ENCODE assay signal across 9 cellular contexts in genomic region chr15:99090011-99090699, GRCh38. TPM values are rescaled to one million over a fixed set of nuclear protein-coding genes. Genes with fewer than 3 reads are reported as not detected.
DNase-seq lines count a peak whose midpoint lies in the region; ATAC-seq and TF ChIP-seq lines count a peak whose summit lies in the region.
"Had no signal": no experiment of that assay in that cellular context is flagged by ENCODE, and none has a peak within 500 bp of the region (broad histone marks: within the 10 kb centered on the region; RNA-seq: fewer than 3 reads in every experiment).

No MANE protein-coding gene starts in this region.

- no peaks in the 10 kb centered on the region for H3K9me3 ChIP-seq in MG63
- no peaks in the 10 kb centered on the region for H3K9me3 ChIP-seq in effector memory CD4-positive, alpha-beta T cell (ENCODE audit: control insufficient read depth, low read length)

- peak; percentile 99 for ATAC-seq in GM18861 (IDR thresholded peaks at IDR 0.05; ENCODE audit: unreplicated experiment)
- ATAC-seq in GM21447 (IDR thresholded peaks at IDR 0.05; ENCODE audit: unreplicated experiment), result peak; percentile 100
- peak; percentile 100 for ATAC-seq in HG03439 (IDR thresholded peaks at IDR 0.05; ENCODE audit: unreplicated experiment)
- ATAC-seq: HCT116 had no signal

- H3K27me3 Mint-ChIP-seq in progenitor cell of endocrine pancreas, result peaks cover 11% of the 10 kb centered on the region

- no peak for TF ChIP-seq CTCF in progenitor cell of endocrine pancreas (IDR thresholded peaks at IDR 0.05; ENCODE audit: unreplicated experiment)

- H3K27me3 ChIP-seq in MG63, result no peaks in the 10 kb centered on the region
- no peaks in the 10 kb centered on the region for H3K27me3 ChIP-seq in effector memory CD4-positive, alpha-beta T cell (replicated peaks; ENCODE audit: control insufficient read depth, insufficient read depth, low read length, poor library complexity, severe bottlenecking)

- H3K36me3 Mint-ChIP-seq in progenitor cell of endocrine pancreas (ENCODE audit: insufficient read depth), result no peaks in the 10 kb centered on the region

- no peak overlapping the region for H3K4me3 ChIP-seq in MG63
- H3K4me3 ChIP-seq in effector memory CD4-positive, alpha-beta T cell (ENCODE audit: insufficient read depth, low read depth, low read length, poor library complexity, severe bottlenecking), result no peak overlapping the region

- H3K4me1 ChIP-seq in effector memory CD4-positive, alpha-beta T cell (ENCODE audit: control insufficient read depth, insufficient read depth, low read length, poor library complexity, severe bottlenecking), result no peaks in the 10 kb centered on the region

- DNase-seq in germinal center (ENCODE audit: low spot score), result peak; percentile 63
- no peak for DNase-seq in MG63
- DNase-seq in progenitor cell of endocrine pancreas (ENCODE audit: low spot score, unreplicated experiment), result no peak
- no peak for DNase-seq in HK-2 (ENCODE audit: unreplicated experiment)
- DNase-seq in effector memory CD4-positive, alpha-beta T cell, result no peak

- H3K27ac Mint-ChIP-seq in progenitor cell of endocrine pancreas, result no peak overlapping the region

- no peaks in the 10 kb centered on the region for H3K4me1 Mint-ChIP-seq in progenitor cell of endocrine pancreas (ENCODE audit: low read depth)

- no peak overlapping the region for H3K4me3 Mint-ChIP-seq in progenitor cell of endocrine pancreas (ENCODE audit: low read depth)

- H3K27ac ChIP-seq in effector memory CD4-positive, alpha-beta T cell (ENCODE audit: insufficient read depth, low read length, poor library complexity, severe bottlenecking), result no peak overlapping the region

- H3K36me3 ChIP-seq in MG63, result no peaks in the 10 kb centered on the region
- H3K36me3 ChIP-seq in effector memory CD4-positive, alpha-beta T cell (ENCODE audit: control insufficient read depth, insufficient read depth, low read length), result no peaks in the 10 kb centered on the region

- no peaks in the 10 kb centered on the region for H3K9me3 Mint-ChIP-seq in progenitor cell of endocrine pancreas (ENCODE audit: low read depth)

RNA-seq across cellular contexts. Expression of gene SYNM, which starts 14.7 kb away (rescaled TPM):
- 2.5 and 7.4 TPM in 2 replicates for total RNA-seq in MG63 (2014; rRNA removed; shearing (Covaris generic); ENCODE audit: low replicate concordance)
- 1.1 TPM in 2 replicates for total RNA-seq in progenitor cell of endocrine pancreas
